ENCODE assay signal across 1 cellular context in the genomic region with DNA sequence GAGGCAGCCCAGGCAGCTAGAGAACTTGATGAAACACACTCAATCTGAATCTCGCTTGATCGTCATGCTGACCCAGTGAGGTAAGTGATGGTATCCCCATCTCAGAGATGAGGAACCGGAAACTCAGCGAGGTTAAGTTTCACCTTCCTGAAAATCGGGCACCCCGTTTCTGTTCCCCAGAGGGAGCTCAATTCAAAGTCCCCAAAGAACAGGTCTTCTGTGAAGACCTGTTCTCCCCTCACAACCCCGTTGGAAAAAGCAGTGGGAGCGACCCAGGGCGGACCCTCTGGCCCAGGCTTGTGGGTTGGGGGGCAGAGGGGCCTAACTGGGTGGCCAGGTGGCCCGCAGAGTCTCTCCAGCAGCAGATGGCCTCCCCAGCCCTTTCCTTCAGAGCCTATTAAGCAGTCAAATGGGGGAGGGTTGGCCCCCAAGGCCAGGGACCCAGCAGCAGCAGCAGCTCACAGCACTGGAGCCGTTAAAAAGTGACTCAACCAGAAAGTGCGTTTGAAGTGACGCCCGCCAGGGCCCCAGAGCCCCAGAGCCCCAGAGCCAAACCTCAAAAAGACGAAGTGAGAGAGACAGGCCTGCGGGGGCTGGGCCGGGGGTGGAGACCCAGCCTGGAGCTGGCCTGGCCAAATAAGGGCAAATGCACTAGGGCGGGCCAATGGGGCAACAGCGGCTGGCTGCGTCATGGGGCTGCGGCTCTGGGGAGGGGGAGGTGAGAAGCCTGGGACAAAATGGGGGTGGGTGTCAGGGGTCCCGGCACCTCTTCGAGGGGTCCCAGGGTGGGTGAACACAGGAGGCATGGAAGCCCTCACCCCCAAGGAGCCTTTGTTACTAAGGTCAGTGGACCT.
TF ChIP-seq lines count a peak whose summit lies in the region.

No MANE protein-coding gene starts in this region.

TF ChIP-seq in HepG2, 621 proteins besides CTCF, POLR2A, EP300 and RAD21 (continued from another document and continues in another):
- TF ChIP-seq, protein P1, sequence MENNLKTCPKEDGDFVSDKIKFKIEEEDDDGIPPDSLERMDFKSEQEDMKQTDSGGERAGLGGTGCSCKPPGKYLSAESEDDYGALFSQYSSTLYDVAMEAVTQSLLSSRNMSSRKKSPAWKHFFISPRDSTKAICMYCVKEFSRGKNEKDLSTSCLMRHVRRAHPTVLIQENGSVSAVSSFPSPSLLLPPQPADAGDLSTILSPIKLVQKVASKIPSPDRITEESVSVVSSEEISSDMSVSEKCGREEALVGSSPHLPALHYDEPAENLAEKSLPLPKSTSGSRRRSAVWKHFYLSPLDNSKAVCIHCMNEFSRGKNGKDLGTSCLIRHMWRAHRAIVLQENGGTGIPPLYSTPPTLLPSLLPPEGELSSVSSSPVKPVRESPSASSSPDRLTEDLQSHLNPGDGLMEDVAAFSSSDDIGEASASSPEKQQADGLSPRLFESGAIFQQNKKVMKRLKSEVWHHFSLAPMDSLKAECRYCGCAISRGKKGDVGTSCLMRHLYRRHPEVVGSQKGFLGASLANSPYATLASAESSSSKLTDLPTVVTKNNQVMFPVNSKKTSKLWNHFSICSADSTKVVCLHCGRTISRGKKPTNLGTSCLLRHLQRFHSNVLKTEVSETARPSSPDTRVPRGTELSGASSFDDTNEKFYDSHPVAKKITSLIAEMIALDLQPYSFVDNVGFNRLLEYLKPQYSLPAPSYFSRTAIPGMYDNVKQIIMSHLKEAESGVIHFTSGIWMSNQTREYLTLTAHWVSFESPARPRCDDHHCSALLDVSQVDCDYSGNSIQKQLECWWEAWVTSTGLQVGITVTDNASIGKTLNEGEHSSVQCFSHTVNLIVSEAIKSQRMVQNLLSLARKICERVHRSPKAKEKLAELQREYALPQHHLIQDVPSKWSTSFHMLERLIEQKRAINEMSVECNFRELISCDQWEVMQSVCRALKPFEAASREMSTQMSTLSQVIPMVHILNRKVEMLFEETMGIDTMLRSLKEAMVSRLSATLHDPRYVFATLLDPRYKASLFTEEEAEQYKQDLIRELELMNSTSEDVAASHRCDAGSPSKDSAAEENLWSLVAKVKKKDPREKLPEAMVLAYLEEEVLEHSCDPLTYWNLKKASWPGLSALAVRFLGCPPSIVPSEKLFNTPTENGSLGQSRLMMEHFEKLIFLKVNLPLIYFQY (CRISPR knock-in tag; IDR thresholded peaks at IDR 0.05; ENCODE audit: borderline replicate concordance) = 0 out of 2 replicates have a peak, but pooled peaks have one; percentile 30
- TF ChIP-seq ZNF460 (CRISPR knock-in tag; IDR thresholded peaks at IDR 0.05; ENCODE audit: borderline replicate concordance) (no peak), FOXO1 (CRISPR knock-in tag; IDR thresholded peaks at IDR 0.05) (no peak), CHCHD3 (CRISPR knock-in tag; IDR thresholded peaks at IDR 0.05) (no peak), SRSF1 (optimal IDR thresholded peaks at IDR 0.05; ENCODE audit: low read depth, low read length) (peak; percentile 71), PTBP1 (IDR thresholded peaks at IDR 0.05; ENCODE audit: low read depth, low read length, poor library complexity, severe bottlenecking) (peak; percentile 28), HMGXB3 (CRISPR knock-in tag; IDR thresholded peaks at IDR 0.05; ENCODE audit: borderline replicate concordance) (no peak), THAP11 (CRISPR knock-in tag; IDR thresholded peaks at IDR 0.05) (no peak), AGO1 (IDR thresholded peaks at IDR 0.05; ENCODE audit: low read depth, low read length, poor library complexity, severe bottlenecking) (peak; percentile 57), GABPA (IDR thresholded peaks at IDR 0.05; ENCODE audit: low read depth, low read length) (no peak), GABPA (CRISPR knock-in tag; IDR thresholded peaks at IDR 0.05; ENCODE audit: low read depth) (0 out of 2 replicates have a peak, but pooled peaks have one; percentile 5), ZMYM3 (CRISPR knock-in tag; IDR thresholded peaks at IDR 0.05) (no peak), RBM39 (IDR thresholded peaks at IDR 0.05; ENCODE audit: low read depth, low read length, poor library complexity, severe bottlenecking) (no peak), ZNF784 (CRISPR knock-in tag; IDR thresholded peaks at IDR 0.05; ENCODE audit: borderline replicate concordance) (no peak), KLF12 (CRISPR knock-in tag; IDR thresholded peaks at IDR 0.05; ENCODE audit: borderline replicate concordance) (no peak), CENPX (CRISPR knock-in tag; IDR thresholded peaks at IDR 0.05) (no peak), KLF16 (CRISPR knock-in tag; IDR thresholded peaks at IDR 0.05) (peak in 1 of 2 experiments; percentile 42; a peak in 1 of 4 replicates), NR2F2 (IDR thresholded peaks at IDR 0.05; ENCODE audit: borderline replicate concordance, low read depth) (no peak), ZBTB21 (CRISPR knock-in tag; IDR thresholded peaks at IDR 0.05) (peak; percentile 27; the same call in 1 of the 2 replicates), IRF9 (CRISPR knock-in tag; IDR thresholded peaks at IDR 0.05; ENCODE audit: borderline replicate concordance) (peak; percentile 70; the same call in 1 of the 2 replicates), ZNF17 (CRISPR knock-in tag; IDR thresholded peaks at IDR 0.05) (no peak), ZNF547 (CRISPR knock-in tag; IDR thresholded peaks at IDR 0.05) (0 out of 2 replicates have a peak, but pooled peaks have one; percentile 30), ASH2L (IDR thresholded peaks at IDR 0.05; ENCODE audit: insufficient read length, low read depth, low read length) (no peak), SPEN (CRISPR knock-in tag; IDR thresholded peaks at IDR 0.05; ENCODE audit: low read depth) (0 out of 2 replicates have a peak, but pooled peaks have one; percentile 17), GTF2F1 (IDR thresholded peaks at IDR 0.05; ENCODE audit: low read length) (no peak), ZNF580 (CRISPR knock-in tag; IDR thresholded peaks at IDR 0.05; ENCODE audit: borderline replicate concordance, low read depth) (0 out of 2 replicates have a peak, but pooled peaks have one; percentile 57), NFIC (IDR thresholded peaks at IDR 0.05; ENCODE audit: low read length) (no peak), ZNF510 (CRISPR knock-in tag; IDR thresholded peaks at IDR 0.05; ENCODE audit: low read depth) (no peak), NRL (CRISPR knock-in tag; IDR thresholded peaks at IDR 0.05; ENCODE audit: borderline replicate concordance) (peak; percentile 76; the same call in 1 of the 2 replicates), IKZF1 (IDR thresholded peaks at IDR 0.05) (no peak), ZBTB7A (CRISPR knock-in tag; IDR thresholded peaks at IDR 0.05) (peak; percentile 41; the same call in 1 of the 2 replicates), DBP (CRISPR knock-in tag; IDR thresholded peaks at IDR 0.05; ENCODE audit: not compliant biosample characterization) (no peak), SALL1 (CRISPR knock-in tag; IDR thresholded peaks at IDR 0.05) (peak; percentile 44), WIZ (CRISPR knock-in tag; IDR thresholded peaks at IDR 0.05) (0 out of 2 replicates have a peak, but pooled peaks have one; percentile 53), SMAD9 (CRISPR knock-in tag; IDR thresholded peaks at IDR 0.05) (no peak), ZBTB14 (CRISPR knock-in tag; IDR thresholded peaks at IDR 0.05) (no peak), NONO (IDR thresholded peaks at IDR 0.05) (no peak), NONO (CRISPR knock-in tag; conservative IDR thresholded peaks at IDR 0.05) (no peak), ZNF768 (CRISPR knock-in tag; IDR thresholded peaks at IDR 0.05) (no peak), EEA1 (CRISPR knock-in tag; IDR thresholded peaks at IDR 0.05; ENCODE audit: borderline replicate concordance) (no peak), ELF3 (CRISPR knock-in tag; IDR thresholded peaks at IDR 0.05) (peak; percentile 32; the same call in 1 of the 2 replicates), PCBP1 (IDR thresholded peaks at IDR 0.05; ENCODE audit: borderline replicate concordance, low read depth, low read length) (0 out of 2 replicates have a peak, but pooled peaks have one; percentile 41)
- TF ChIP-seq, protein P2, sequence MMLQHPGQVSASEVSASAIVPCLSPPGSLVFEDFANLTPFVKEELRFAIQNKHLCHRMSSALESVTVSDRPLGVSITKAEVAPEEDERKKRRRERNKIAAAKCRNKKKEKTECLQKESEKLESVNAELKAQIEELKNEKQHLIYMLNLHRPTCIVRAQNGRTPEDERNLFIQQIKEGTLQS (CRISPR knock-in tag; IDR thresholded peaks at IDR 0.05) = no peak
- TF ChIP-seq, protein P3, sequence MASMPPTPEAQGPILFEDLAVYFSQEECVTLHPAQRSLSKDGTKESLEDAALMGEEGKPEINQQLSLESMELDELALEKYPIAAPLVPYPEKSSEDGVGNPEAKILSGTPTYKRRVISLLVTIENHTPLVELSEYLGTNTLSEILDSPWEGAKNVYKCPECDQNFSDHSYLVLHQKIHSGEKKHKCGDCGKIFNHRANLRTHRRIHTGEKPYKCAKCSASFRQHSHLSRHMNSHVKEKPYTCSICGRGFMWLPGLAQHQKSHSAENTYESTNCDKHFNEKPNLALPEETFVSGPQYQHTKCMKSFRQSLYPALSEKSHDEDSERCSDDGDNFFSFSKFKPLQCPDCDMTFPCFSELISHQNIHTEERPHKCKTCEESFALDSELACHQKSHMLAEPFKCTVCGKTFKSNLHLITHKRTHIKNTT (CRISPR knock-in tag; IDR thresholded peaks at IDR 0.05) = no peak
